Comparison of ENCODE assay signal across 28 cellular contexts in the genomic region with DNA sequence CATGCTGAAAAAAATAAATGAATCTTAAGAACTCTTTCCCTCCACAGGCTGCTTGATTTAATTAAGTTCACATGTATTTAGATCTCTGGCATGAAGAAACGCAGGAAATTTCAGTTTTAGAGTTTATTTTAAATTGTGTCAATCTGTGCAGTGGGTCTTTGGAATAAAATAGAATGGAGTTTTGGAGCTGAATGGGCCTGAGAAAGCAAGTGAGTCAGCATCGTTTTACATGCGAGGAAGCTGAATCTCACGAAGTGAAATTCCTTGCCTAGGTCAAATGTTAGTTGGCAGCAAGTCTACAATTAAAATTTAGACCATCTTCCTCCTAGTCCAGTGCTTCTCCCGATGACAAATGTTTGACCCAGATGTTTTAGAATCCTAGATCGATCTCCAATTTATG. TPM values are rescaled to one million over a fixed set of nuclear protein-coding genes. Genes with fewer than 3 reads are reported as not detected.
A peak's percentile ranks its signal among the peaks of the same experiment; 100 is the strongest.
DNase-seq lines count a peak whose midpoint lies in the region; ATAC-seq, FAIRE-seq and TF ChIP-seq lines count a peak whose summit lies in the region.
"Had no signal": no experiment of that assay in that cellular context is flagged by ENCODE, and none has a peak within 500 bp of the region (broad histone marks: within the 10 kb centered on the region; RNA-seq: fewer than 3 reads in every experiment).

No MANE protein-coding gene starts in this region.

- H3K27ac ChIP-seq in heart left ventricle = no peak overlapping the region
- H3K27ac ChIP-seq: BLaER1 treated with 17β-estradiol and CSF1 and Interleukin-3, amounts not matched to agents 10 nM and 100 nM; colonic mucosa; psoas muscle; stomach had no signal

- FAIRE-seq in RCC 7860 (lab: Jason Lieb, UNC) = peak; percentile 29
- FAIRE-seq: bronchial epithelial cell had no signal

- no peak for TF ChIP-seq CTCF in heart left ventricle (IDR thresholded peaks at IDR 0.05)

- H3K4me3 ChIP-seq in heart left ventricle = no peak overlapping the region
- H3K4me3 ChIP-seq: BLaER1 treated with 17β-estradiol and CSF1 and Interleukin-3, amounts not matched to agents 10 nM and 100 nM; colonic mucosa; psoas muscle; stomach had no signal

- ATAC-seq in heart left ventricle (no peak), HG03521 (IDR thresholded peaks at IDR 0.05; ENCODE audit: unreplicated experiment) (no peak)
- ATAC-seq: esophagus mucosa; naive thymus-derived CD4-positive, alpha-beta T cell; psoas muscle had no signal

- no peak for TF ChIP-seq POLR2A in heart left ventricle (IDR thresholded peaks at IDR 0.05)

- H3K9me3 ChIP-seq in heart left ventricle = no peaks in the 10 kb centered on the region
- H3K9me3 ChIP-seq: colonic mucosa, psoas muscle, stomach had no signal

- DNase-seq in Daoy (ENCODE audit: low read depth) (peak; percentile 7), RCC 7860 (ENCODE audit: low spot score) (no peak), fibroblast of gingiva (ENCODE audit: low read depth) (peak; percentile 20), renal cortical epithelial cell (ENCODE audit: low read depth) (peak; percentile 61), heart left ventricle (no peak)
- DNase-seq in activated CD8-positive, alpha-beta memory T cell treated with anti-CD3 and anti-CD28 coated beads, Interleukin-2, amount 50 U/mL, for 48 hours = no peak
- no peak for DNase-seq in activated naive CD4-positive, alpha-beta T cell (lab: John Stamatoyannopoulos, UW)
- DNase-seq: activated B cell treated with CpG ODN at 0.5 μM for 24 hours; activated naive CD4-positive, alpha-beta T cell treated with anti-CD3 and anti-CD28 coated beads for 36 hours; amniotic stem cell; colonic mucosa; COR-L47; effector memory CD4-positive, alpha-beta T cell; islet precursor cell; Karpas-422; naive thymus-derived CD4-positive, alpha-beta T cell; NCI-H510A treated with DMSO at 0.1 percent for 48 hours; nucleus accumbens; psoas muscle; SIG-M5; stomach; SW 1271; T1000; trophoblast cell had no signal

- H3K36me3 ChIP-seq in heart left ventricle = no peaks in the 10 kb centered on the region
- H3K36me3 ChIP-seq: BLaER1 treated with 17β-estradiol and CSF1 and Interleukin-3, amounts not matched to agents 10 nM and 100 nM; colonic mucosa; stomach had no signal

- no peaks in the 10 kb centered on the region for H3K27me3 ChIP-seq in heart left ventricle
- H3K27me3 ChIP-seq: BLaER1 treated with 17β-estradiol and CSF1 and Interleukin-3, amounts not matched to agents 10 nM and 100 nM; colonic mucosa; stomach had no signal

- peaks cover 0 to 16% (median 3%) of the 10 kb centered on the region in 12 donors for H3K4me1 ChIP-seq in heart left ventricle
- H3K4me1 ChIP-seq: BLaER1 treated with 17β-estradiol and CSF1 and Interleukin-3, amounts not matched to agents 10 nM and 100 nM; colonic mucosa; psoas muscle had no signal

- intact Hi-C loops in heart left ventricle (cut with DNase I) = no loop called here

- WGBS in heart left ventricle, 4 donors = 73 to 80% (median 74%) methylated on average over 6 of the region's 6 CpGs

RNA-seq across cellular contexts. Expression of a gene that starts 22.4 kb away (rescaled TPM):
- 0.95 and 1.1 TPM in 2 replicates for total RNA-seq in Daoy (2014; rRNA removed; shearing (Covaris generic))
- total RNA-seq in renal cortical epithelial cell = 21.5 and 28.5 TPM in 2 replicates
- 1 to 10 TPM; 1.0 to 3.2 (median 2.5) TPM for total RNA-seq in heart left ventricle
- 1 to 10 TPM in 1 of 2 donors, under 1 TPM in 1; 0.86 to 1.1 TPM for polyA plus RNA-seq in heart left ventricle

Comparison
In these comparisons a context has a peak if more than half of its experiments do, and no peak if none do; other contexts are left out.
1. DNase-seq: peak in Daoy (single experiment), fibroblast of gingiva (single experiment) and renal cortical epithelial cell (single experiment); none in RCC 7860 (single experiment), heart left ventricle (0 of 5), activated CD8-positive, alpha-beta memory T cell treated with anti-CD3 and anti-CD28 coated beads, Interleukin-2, amount 50 U/mL, for 48 hours (single experiment) and activated naive CD4-positive, alpha-beta T cell (0 of 4).